Comparison of ENCODE assay signal across 1 cellular context in the genomic region with DNA sequence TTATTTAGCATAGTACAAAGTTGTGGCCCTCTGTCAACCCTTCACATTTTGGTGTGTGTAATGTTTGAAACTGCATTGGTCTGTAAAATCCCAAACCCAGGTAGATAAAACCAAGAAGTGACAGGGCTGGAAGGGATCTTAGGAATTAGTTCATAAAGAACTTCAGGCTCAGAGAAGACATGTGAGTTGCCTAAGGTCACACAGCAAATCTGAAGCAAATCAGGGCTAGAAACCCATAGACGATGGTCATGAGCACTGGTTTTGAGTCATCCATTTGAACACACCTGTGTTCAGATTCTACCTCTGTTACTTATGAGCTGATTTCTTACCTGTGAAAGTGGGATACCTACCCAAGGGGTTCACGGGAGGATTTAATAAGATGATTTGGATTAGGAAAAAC.
TF ChIP-seq lines count a peak whose summit lies in the region.

No MANE protein-coding gene starts in this region.

TF ChIP-seq in K562, 482 proteins besides CTCF, POLR2A, EP300 and RAD21 (continued from another document):
- TF ChIP-seq ZBED1 (IDR thresholded peaks at IDR 0.05) = no peak
